ENCODE assay signal across 24 cellular contexts in the genomic region with DNA sequence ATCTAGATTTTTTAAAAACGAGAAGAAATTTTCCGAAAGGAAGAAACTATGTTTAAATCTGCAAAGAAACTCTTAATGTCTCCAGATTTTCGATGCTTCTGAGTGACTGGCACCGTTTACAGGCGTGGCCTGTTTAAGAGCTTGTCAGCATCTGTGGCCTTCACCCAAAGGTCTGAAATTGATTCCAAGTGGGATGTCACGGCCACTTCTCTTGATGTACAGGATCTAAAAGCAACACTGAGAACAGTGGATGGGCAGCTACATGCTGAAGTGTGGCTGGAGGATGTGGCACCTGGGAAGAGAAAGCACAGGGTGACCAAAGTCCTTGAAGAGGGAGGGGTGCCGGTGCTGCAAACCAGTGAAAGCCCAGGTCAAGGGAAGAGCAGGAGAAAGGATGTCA. TPM values are rescaled to one million over a fixed set of nuclear protein-coding genes. Genes with fewer than 3 reads are reported as not detected.
DNase-seq lines count a peak whose midpoint lies in the region; TF ChIP-seq lines count a peak whose summit lies in the region.
"Had no signal": no experiment of that assay in that cellular context is flagged by ENCODE, and none has a peak within 500 bp of the region (broad histone marks: within the 10 kb centered on the region; RNA-seq: fewer than 3 reads in every experiment).

No MANE protein-coding gene starts in this region.

- intact Hi-C loops in breast epithelium (cut with DNase I; ENCODE audit: low total_unique reads) (no loop called here), MCF 10A (cut with micrococcal nuclease) (no loop called here)
- intact Hi-C loops in dendritic cell treated with granulocyte-macrophage colony-stimulating factor and Interleukin-4, amounts not matched to agents 40 ng/mL and 50 ng/mL, for 4 days (cut with micrococcal nuclease) = no loop called here

- H3K9me3 Mint-ChIP-seq in MCF 10A (ENCODE audit: unreplicated experiment) (no peaks in the 10 kb centered on the region), mesothelial cell of epicardium (no peaks in the 10 kb centered on the region), type B pancreatic cell (peaks cover 3% of the 10 kb centered on the region)
- no peaks in the 10 kb centered on the region for H3K9me3 Mint-ChIP-seq in dendritic cell treated with granulocyte-macrophage colony-stimulating factor and Interleukin-4, amounts not matched to agents 40 ng/mL and 50 ng/mL, for 4 days
- H3K9me3 Mint-ChIP-seq: effector memory CD8-positive, alpha-beta T cell; T-helper 1 cell treated with Interleukin-12 subunit alpha and Interleukin-12 subunit beta and Interleukin-4 antibody, amounts not matched to agents 30 μg/mL and 1 μg/mL, for 36 hours had no signal

- no TSS peak for BruUV-seq in MCF 10A (replicated peaks; lab: Mats Ljungman, UMichigan)

- H3K27ac Mint-ChIP-seq in MCF 10A (ENCODE audit: low read depth, unreplicated experiment) (no peak overlapping the region), mesothelial cell of epicardium (peak overlapping the region; percentile 96), type B pancreatic cell (peak overlapping the region; percentile 85)
- peak overlapping the region; percentile 69 for H3K27ac Mint-ChIP-seq in dendritic cell treated with granulocyte-macrophage colony-stimulating factor and Interleukin-4, amounts not matched to agents 40 ng/mL and 50 ng/mL, for 4 days
- H3K27ac Mint-ChIP-seq: progenitor cell of endocrine pancreas; T-helper 1 cell treated with Interleukin-12 subunit alpha and Interleukin-12 subunit beta and Interleukin-4 antibody, amounts not matched to agents 30 μg/mL and 1 μg/mL, for 36 hours had no signal

- H3K9me3 ChIP-seq in breast epithelium = no peaks in the 10 kb centered on the region
- H3K9me3 ChIP-seq: A549, adrenal gland, SJSA1 had no signal

- TF ChIP-seq CTCF in breast epithelium (IDR thresholded peaks at IDR 0.05) (no peak), MCF 10A (IDR thresholded peaks at IDR 0.05; ENCODE audit: unreplicated experiment) (no peak), mesothelial cell of epicardium (IDR thresholded peaks at IDR 0.05; ENCODE audit: unreplicated experiment) (no peak), type B pancreatic cell (conservative IDR thresholded peaks at IDR 0.05) (no peak)

- H3K27ac ChIP-seq in breast epithelium = peak overlapping the region; percentile 33 to 56
- H3K27ac ChIP-seq: A549, adrenal gland, KMS-11, SJSA1 had no signal

- CTCF ChIA-PET in MCF 10A (lab: Yijun Ruan, JAX) = no interaction called here

- no peak overlapping the region for H3K4me3 ChIP-seq in breast epithelium
- H3K4me3 ChIP-seq: A549, adrenal gland, SJSA1 had no signal

- H3K36me3 ChIP-seq in breast epithelium = no peaks in the 10 kb centered on the region
- H3K36me3 ChIP-seq: adrenal gland, SJSA1 had no signal

- H3K27me3 Mint-ChIP-seq in MCF 10A (ENCODE audit: insufficient read depth, unreplicated experiment) (peaks cover 22% of the 10 kb centered on the region), mesothelial cell of epicardium (ENCODE audit: low read depth) (no peaks in the 10 kb centered on the region), type B pancreatic cell (peaks cover 9% of the 10 kb centered on the region)
- H3K27me3 Mint-ChIP-seq in dendritic cell treated with granulocyte-macrophage colony-stimulating factor and Interleukin-4, amounts not matched to agents 40 ng/mL and 50 ng/mL, for 4 days = no peaks in the 10 kb centered on the region

- H3K4me1 Mint-ChIP-seq in MCF 10A (ENCODE audit: insufficient read depth, unreplicated experiment) = no peaks in the 10 kb centered on the region
- H3K4me1 Mint-ChIP-seq in dendritic cell treated with granulocyte-macrophage colony-stimulating factor and Interleukin-4, amounts not matched to agents 40 ng/mL and 50 ng/mL, for 4 days (ENCODE audit: low read depth) = peaks cover 71% of the 10 kb centered on the region
- peaks cover 13% of the 10 kb centered on the region for H3K4me1 Mint-ChIP-seq in mesothelial cell of epicardium
- peaks cover 21% of the 10 kb centered on the region for H3K4me1 Mint-ChIP-seq in type B pancreatic cell (ENCODE audit: unreplicated experiment)

- H3K36me3 Mint-ChIP-seq in MCF 10A (ENCODE audit: insufficient read depth, unreplicated experiment) (no peaks in the 10 kb centered on the region), mesothelial cell of epicardium (no peaks in the 10 kb centered on the region), type B pancreatic cell (no peaks in the 10 kb centered on the region)
- H3K36me3 Mint-ChIP-seq in dendritic cell treated with granulocyte-macrophage colony-stimulating factor and Interleukin-4, amounts not matched to agents 40 ng/mL and 50 ng/mL, for 4 days (ENCODE audit: low read depth) = peaks cover 66% of the 10 kb centered on the region

- H3K4me3 Mint-ChIP-seq in MCF 10A (ENCODE audit: unreplicated experiment) (no peak overlapping the region), mesothelial cell of epicardium (no peak overlapping the region), type B pancreatic cell (no peak overlapping the region)
- no peak overlapping the region for H3K4me3 Mint-ChIP-seq in dendritic cell treated with granulocyte-macrophage colony-stimulating factor and Interleukin-4, amounts not matched to agents 40 ng/mL and 50 ng/mL, for 4 days
- H3K4me3 Mint-ChIP-seq: effector memory CD8-positive, alpha-beta T cell; T-helper 1 cell treated with Interleukin-12 subunit alpha and Interleukin-12 subunit beta and Interleukin-4 antibody, amounts not matched to agents 30 μg/mL and 1 μg/mL, for 36 hours had no signal

- DNase-seq in breast epithelium (ENCODE audit: low spot score in 2 of 2) (no peak), MCF 10A (ENCODE audit: unreplicated experiment) (no peak), mesothelial cell of epicardium (ENCODE audit: low spot score in 2 of 2, unreplicated experiment in 2 of 2) (no peak), type B pancreatic cell (ENCODE audit: extremely low spot score, unreplicated experiment) (peak; percentile 8), DMS 273 (lab: John Stamatoyannopoulos, UW; ENCODE audit: unreplicated experiment) (no peak)
- no peak for DNase-seq in stimulated activated CD4-positive, alpha-beta T cell treated with anti-CD3 and anti-CD28 coated beads, Interleukin-4, amount 100 ng/mL, for 24 hours
- no peak for DNase-seq in activated naive CD4-positive, alpha-beta T cell treated with Interleukin-2 at 50 U/mL for 16 hours
- DNase-seq: activated CD4-positive, alpha-beta T cell treated with anti-CD3 and anti-CD28 coated beads for 48 hours; cerebellar nuclear complex; DMS153; effector memory CD8-positive, alpha-beta T cell; GF-D8; GOT3; NCI-H187; NCI-H774; PC-3; stimulated activated CD4-positive, alpha-beta T cell treated with anti-CD3 and anti-CD28 coated beads, Interleukin-4, amount 100 ng/mL, for 4 hours had no signal

- POLR2A ChIA-PET in MCF 10A (lab: Yijun Ruan, JAX) = no interaction called here

- no peaks in the 10 kb centered on the region for H3K27me3 ChIP-seq in breast epithelium
- H3K27me3 ChIP-seq: adrenal gland had no signal

- H3K4me1 ChIP-seq in breast epithelium = no peaks in the 10 kb centered on the region
- H3K4me1 ChIP-seq: A549, adrenal gland, SJSA1 had no signal

- no peak for TF ChIP-seq POLR2A in breast epithelium (IDR thresholded peaks at IDR 0.05)

RNA-seq across cellular contexts. Expression of a gene that starts 28.0 kb away (rescaled TPM):
- total RNA-seq in breast epithelium (10 to 100 TPM; 23.9 to 45.1 (median 32.4) TPM), MCF 10A (2022) (not detected in 2 replicates), mesothelial cell of epicardium (30.2 to 31.3 TPM (median 30.2 TPM) in 3 replicates), type B pancreatic cell (ENCODE audit: low replicate concordance) (3.6 and 9.4 TPM in 2 replicates)
